ENCODE assay signal across 18 cellular contexts in the genomic region with DNA sequence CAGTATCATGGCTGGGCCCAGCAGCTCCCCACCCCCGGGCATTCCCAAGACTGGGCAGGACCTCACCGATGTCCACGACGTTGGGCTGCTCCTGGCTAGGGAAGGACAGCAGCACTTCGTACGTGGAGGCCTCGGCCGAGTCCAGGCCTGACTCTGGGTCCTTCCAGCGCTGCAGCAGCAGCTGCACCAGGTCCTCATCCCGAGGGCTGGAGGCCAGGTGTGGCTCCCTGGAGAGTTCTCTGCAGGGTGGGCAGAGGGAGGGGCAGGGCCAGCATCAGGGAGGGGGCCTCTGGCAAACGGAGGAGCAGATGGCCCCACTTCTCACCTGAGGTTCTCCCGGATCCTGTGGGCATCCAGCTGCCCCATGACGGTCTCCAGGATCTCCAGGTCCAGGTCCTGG. TPM values are rescaled to one million over a fixed set of nuclear protein-coding genes. Genes with fewer than 3 reads are reported as not detected.
DNase-seq lines count a peak whose midpoint lies in the region; ATAC-seq lines count a peak whose summit lies in the region.
"Had no signal": no experiment of that assay in that cellular context is flagged by ENCODE, and none has a peak within 500 bp of the region (broad histone marks: within the 10 kb centered on the region; RNA-seq: fewer than 3 reads in every experiment).

No MANE protein-coding gene starts in this region.

- H3K4me2 ChIP-seq in neuronal stem cell (ENCODE audit: insufficient read depth, low read length, poor library complexity, severe bottlenecking), result no peak overlapping the region

- peaks cover 0 to 19% (median 2%) of the 10 kb centered on the region in 3 experiments for H3K27me3 ChIP-seq in neuronal stem cell (ENCODE audit: control insufficient read depth in 3 of 3, insufficient read depth in 3 of 3, low read depth in 1 of 3, low read length in 3 of 3)

- H3K9me3 ChIP-seq in neuronal stem cell (replicated peaks in 1 of 2; ENCODE audit: control insufficient read depth in 2 of 2, insufficient read depth in 1 of 2, low read depth in 1 of 2, low read length in 2 of 2), result no peaks in the 10 kb centered on the region

- H2BK12ac ChIP-seq in neuronal stem cell (ENCODE audit: low read length), result no peak overlapping the region

- ATAC-seq in activated naive CD8-positive, alpha-beta T cell treated with anti-CD3 and anti-CD28 coated beads, Interleukin-2, amount 50 U/mL, for 24 hours, result no peak
- ATAC-seq: Panc1, SK-N-SH treated with all-trans-retinoic acid at 6 μM for 48 hours had no signal

- H3K27ac ChIP-seq in neuronal stem cell (replicated peaks; ENCODE audit: low read length), result no peak overlapping the region
- H3K27ac ChIP-seq: C4-2B had no signal

- no peak overlapping the region for H2BK5ac ChIP-seq in neuronal stem cell (ENCODE audit: low read length)

- no peak overlapping the region for H3K4me3 Mint-ChIP-seq in activated naive CD8-positive, alpha-beta T cell treated with anti-CD3 and anti-CD28 coated beads, Interleukin-2, amount 50 U/mL, for 24 hours
- H3K4me3 Mint-ChIP-seq: CD8-positive, alpha-beta memory T cell; IgD-negative memory B cell had no signal

- no peak overlapping the region for H2BK15ac ChIP-seq in neuronal stem cell (ENCODE audit: low read length)

- H3K27me3 Mint-ChIP-seq in activated naive CD8-positive, alpha-beta T cell treated with anti-CD3 and anti-CD28 coated beads, Interleukin-2, amount 50 U/mL, for 24 hours, result no peaks in the 10 kb centered on the region

- H3K9ac ChIP-seq in neuronal stem cell (ENCODE audit: low read depth, low read length, poor library complexity), result no peak overlapping the region

- no peak overlapping the region for H2AFZ ChIP-seq in neuronal stem cell (ENCODE audit: low read length)

- peak overlapping the region; percentile 21 for H3K14ac ChIP-seq in neuronal stem cell (ENCODE audit: low read length)

- peak overlapping the region; percentile 8 for H2BK120ac ChIP-seq in neuronal stem cell (ENCODE audit: low read depth, low read length)

- no peak overlapping the region for H3K27ac Mint-ChIP-seq in activated naive CD8-positive, alpha-beta T cell treated with anti-CD3 and anti-CD28 coated beads, Interleukin-2, amount 50 U/mL, for 24 hours
- H3K27ac Mint-ChIP-seq: IgD-negative memory B cell had no signal

- peak overlapping the region; percentile 90 for H2AK5ac ChIP-seq in neuronal stem cell (ENCODE audit: low read depth, low read length)

- H4K8ac ChIP-seq in neuronal stem cell (ENCODE audit: low read depth, low read length), result no peak overlapping the region

- H3K4me1 Mint-ChIP-seq in activated naive CD8-positive, alpha-beta T cell treated with anti-CD3 and anti-CD28 coated beads, Interleukin-2, amount 50 U/mL, for 24 hours, result peaks cover 10% of the 10 kb centered on the region

- DNase-seq in NCI-H510A (lab: John Stamatoyannopoulos, UW) (peak; percentile 30), NCI-H510A treated with DMSO at 0.1 percent for 48 hours (lab: John Stamatoyannopoulos, UW) (no peak), NCI-H2171 treated with DMSO at 0.1 percent for 48 hours (lab: John Stamatoyannopoulos, UW) (peak; percentile 24), neuronal stem cell (ENCODE audit: low spot score) (no peak)
- no peak for DNase-seq in activated naive CD8-positive, alpha-beta T cell treated with anti-CD3 and anti-CD28 coated beads, Interleukin-2, amount 50 U/mL, for 24 hours
- no peak for DNase-seq in activated naive CD4-positive, alpha-beta T cell (lab: John Stamatoyannopoulos, UW)
- DNase-seq: AML-193; CD8-positive, alpha-beta memory T cell; EL; GF-D8; NCI-H1105; NCI-H187; NCI-H446; NK-92 treated with Interleukin-12 subunit alpha and Interleukin-12 subunit beta, amount 100 ng/mL, for 24 hours had no signal

- H3K4me1 ChIP-seq in neuronal stem cell (ENCODE audit: control insufficient read depth in 2 of 2, insufficient read depth in 1 of 2, low read depth in 1 of 2, low read length in 2 of 2), result no peaks in the 10 kb centered on the region

- H3K36me3 Mint-ChIP-seq in activated naive CD8-positive, alpha-beta T cell treated with anti-CD3 and anti-CD28 coated beads, Interleukin-2, amount 50 U/mL, for 24 hours (ENCODE audit: low read depth), result no peaks in the 10 kb centered on the region
- H3K36me3 Mint-ChIP-seq: CD8-positive, alpha-beta memory T cell; IgD-negative memory B cell had no signal

- no CpG with 5 or more reads among the region's 13 CpGs for WGBS in neuronal stem cell (ENCODE audit: extremely low coverage in 2 of 2, insufficient read length in 2 of 2, insufficient replicate concordance in 1 of 2), 2 donors

- H3K18ac ChIP-seq in neuronal stem cell (ENCODE audit: low read length), result no peak overlapping the region

- no peaks in the 10 kb centered on the region for H3K36me3 ChIP-seq in neuronal stem cell (replicated peaks in 1 of 2; ENCODE audit: control insufficient read depth in 2 of 2, insufficient read depth in 2 of 2, low read length in 2 of 2)

- H4K91ac ChIP-seq in neuronal stem cell (ENCODE audit: low read depth, low read length, poor library complexity), result no peak overlapping the region

- no peak overlapping the region for H3K4me3 ChIP-seq in neuronal stem cell (ENCODE audit: low read length in 2 of 2)

- no peak overlapping the region for H3K23ac ChIP-seq in neuronal stem cell (ENCODE audit: low read depth, low read length, poor library complexity)

- no peaks in the 10 kb centered on the region for H3K9me3 Mint-ChIP-seq in activated naive CD8-positive, alpha-beta T cell treated with anti-CD3 and anti-CD28 coated beads, Interleukin-2, amount 50 U/mL, for 24 hours
- H3K9me3 Mint-ChIP-seq: CD8-positive, alpha-beta memory T cell had no signal

- peaks cover 3% of the 10 kb centered on the region for H3K79me1 ChIP-seq in neuronal stem cell (ENCODE audit: low read depth, low read length)

- H3K4ac ChIP-seq in neuronal stem cell (ENCODE audit: low read length), result no peak overlapping the region

RNA-seq across cellular contexts. Expression of a gene that starts 0.3 kb away (rescaled TPM):
- 3.3 TPM for polyA plus RNA-seq in neuronal stem cell (2013, experiment 1 of 2)
- polyA plus RNA-seq in neuronal stem cell (2013, experiment 2 of 2), result 2.6 TPM

RNA-seq across cellular contexts. Expression of a gene that starts 17.0 kb away (rescaled TPM):
- polyA plus RNA-seq in neuronal stem cell (2013, experiment 1 of 2), result 12.7 TPM
- 12.4 TPM for polyA plus RNA-seq in neuronal stem cell (2013, experiment 2 of 2)

RNA-seq across cellular contexts. Expression of a gene that starts 25.8 kb away (rescaled TPM):
- 31.7 TPM for polyA plus RNA-seq in neuronal stem cell (2013, experiment 1 of 2)
- polyA plus RNA-seq in neuronal stem cell (2013, experiment 2 of 2), result 31.8 TPM

RNA-seq across cellular contexts. Expression of a gene that starts 26.0 kb away (rescaled TPM):
- 45.8 TPM for polyA plus RNA-seq in neuronal stem cell (2013, experiment 1 of 2)
- polyA plus RNA-seq in neuronal stem cell (2013, experiment 2 of 2), result 47.0 TPM

RNA-seq across cellular contexts. Expression of a gene that starts 30.8 kb away (rescaled TPM):
- polyA plus RNA-seq in neuronal stem cell (2013, experiment 1 of 2), result 15.9 TPM
- 17.1 TPM for polyA plus RNA-seq in neuronal stem cell (2013, experiment 2 of 2)

Comparison
In these comparisons a context has a peak if more than half of its experiments do, and no peak if none do; other contexts are left out.
1. DNase-seq: peak in NCI-H510A (single experiment) and NCI-H2171 treated with DMSO at 0.1 percent for 48 hours (single experiment); none in NCI-H510A treated with DMSO at 0.1 percent for 48 hours (single experiment), neuronal stem cell (single experiment), activated naive CD8-positive, alpha-beta T cell treated with anti-CD3 and anti-CD28 coated beads, Interleukin-2, amount 50 U/mL, for 24 hours (single experiment) and activated naive CD4-positive, alpha-beta T cell (0 of 4).